In the genomic region with DNA sequence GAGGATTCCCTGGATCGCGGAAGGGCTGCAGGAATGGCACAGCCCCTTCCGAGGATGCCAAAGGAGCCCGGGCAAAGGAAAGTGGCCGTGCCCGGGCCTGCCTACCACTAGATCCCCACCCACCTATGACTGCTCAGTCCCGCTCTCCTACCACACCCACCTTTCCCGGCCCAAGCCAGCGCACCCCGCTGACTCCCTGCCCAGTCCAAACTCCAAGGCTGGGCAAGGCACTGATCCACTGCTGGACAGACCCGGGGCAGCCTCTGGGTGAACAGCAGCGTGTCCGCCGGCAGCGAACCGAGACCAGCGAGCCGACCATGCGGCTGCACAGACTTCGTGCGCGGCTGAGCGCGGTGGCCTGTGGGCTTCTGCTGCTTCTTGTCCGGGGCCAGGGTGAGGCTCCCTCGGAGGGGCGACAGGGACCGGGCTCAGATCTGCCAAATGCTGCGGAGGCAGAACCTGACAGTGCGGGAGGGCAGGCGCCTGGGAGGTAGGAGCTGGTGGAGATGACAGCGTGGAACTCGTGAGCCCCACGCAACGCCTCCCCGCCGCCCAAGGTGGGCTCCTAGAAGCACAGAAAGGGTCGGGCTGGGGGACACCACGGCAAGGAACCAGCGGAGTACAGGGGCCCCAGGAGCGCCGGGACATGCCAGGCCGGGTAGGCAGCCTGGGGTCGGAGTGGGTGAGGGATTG, we compare ENCODE assay signal across 8 cellular contexts. TPM values are rescaled to one million over a fixed set of nuclear protein-coding genes. Genes with fewer than 3 reads are reported as not detected.
DNase-seq lines count a peak whose midpoint lies in the region; ATAC-seq and TF ChIP-seq lines count a peak whose summit lies in the region.

A gene with protein sequence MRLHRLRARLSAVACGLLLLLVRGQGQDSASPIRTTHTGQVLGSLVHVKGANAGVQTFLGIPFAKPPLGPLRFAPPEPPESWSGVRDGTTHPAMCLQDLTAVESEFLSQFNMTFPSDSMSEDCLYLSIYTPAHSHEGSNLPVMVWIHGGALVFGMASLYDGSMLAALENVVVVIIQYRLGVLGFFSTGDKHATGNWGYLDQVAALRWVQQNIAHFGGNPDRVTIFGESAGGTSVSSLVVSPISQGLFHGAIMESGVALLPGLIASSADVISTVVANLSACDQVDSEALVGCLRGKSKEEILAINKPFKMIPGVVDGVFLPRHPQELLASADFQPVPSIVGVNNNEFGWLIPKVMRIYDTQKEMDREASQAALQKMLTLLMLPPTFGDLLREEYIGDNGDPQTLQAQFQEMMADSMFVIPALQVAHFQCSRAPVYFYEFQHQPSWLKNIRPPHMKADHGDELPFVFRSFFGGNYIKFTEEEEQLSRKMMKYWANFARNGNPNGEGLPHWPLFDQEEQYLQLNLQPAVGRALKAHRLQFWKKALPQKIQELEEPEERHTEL (plus strand): TSS at position 198 of the 693 bp plus-strand sequence. CDS start 120 bp downstream, at position 318.

- H3K4me3 ChIP-seq in GM12864 (ENCODE audit: low read depth, low read length) (peak within 1 kb of the TSS; percentile 97), RWPE2 (ENCODE audit: severe bottlenecking) (peak within 1 kb of the TSS; percentile 96), mesodermal cell (ENCODE audit: extremely low read depth, insufficient read depth, low read length, poor library complexity, severe bottlenecking) (peak within 1 kb of the TSS; percentile 93)

- H3K36me3 ChIP-seq in RWPE2 (ENCODE audit: low read depth) (peaks cover 41% of the 10 kb centered on the region), mesodermal cell (ENCODE audit: control insufficient read depth, insufficient read depth, low read length) (peaks cover 40% of the 10 kb centered on the region)

- no peak for DNase-seq in GM12864 (ENCODE audit: low read depth)
- DNase-seq in RWPE2 (ENCODE audit: low spot score) = peak; percentile 92
- peak; percentile 74 for DNase-seq in ureter (ENCODE audit: low spot score)
- DNase-seq in NCI-H2029 (lab: John Stamatoyannopoulos, UW) = no peak
- DNase-seq in NCI-H446 (lab: John Stamatoyannopoulos, UW) = no peak
- no peak for DNase-seq in T-helper 9 cell

- peak; percentile 90 for ATAC-seq in RWPE2 (ENCODE audit: low read depth)

- in situ Hi-C loops in endometrial microvascular endothelial cells (cut with HindIII; ENCODE audit: inconsistent ontology term, low pct_unique_long_range_greater_than_20kb, low sequenced_read_pairs) = no loop called here

- H3K4me1 ChIP-seq in RWPE2 (ENCODE audit: insufficient read depth, poor library complexity, severe bottlenecking) (peaks cover 9% of the 10 kb centered on the region), mesodermal cell (ENCODE audit: control insufficient read depth, insufficient read depth, low read length, poor library complexity, severe bottlenecking) (peaks cover 13% of the 10 kb centered on the region)

- 75 to 77% methylated on average over 34 to 38 of the region's 44 CpGs for WGBS in mesodermal cell (ENCODE audit: insufficient coverage in 2 of 2), 2 experiments

- TF ChIP-seq CTCF in GM12864 (IDR thresholded peaks at IDR 0.05; ENCODE audit: low read depth, low read length, missing control alignments) (no peak), RWPE2 (IDR thresholded peaks at IDR 0.05; ENCODE audit: poor library complexity, severe bottlenecking) (no peak)

- peak within 1 kb of the TSS; percentile 86 for H3K27ac ChIP-seq in RWPE2 (ENCODE audit: poor library complexity, severe bottlenecking)
- peak within 1 kb of the TSS; percentile 53 for H3K27ac ChIP-seq in mesodermal cell (ENCODE audit: low read depth, low read length, severe bottlenecking)

- H3K9me3 ChIP-seq in RWPE2 (ENCODE audit: severe bottlenecking) (no peaks in the 10 kb centered on the region), mesodermal cell (ENCODE audit: control insufficient read depth, low read length) (no peaks in the 10 kb centered on the region)

- no peaks in the 10 kb centered on the region for H3K27me3 ChIP-seq in RWPE2 (ENCODE audit: insufficient read depth, poor library complexity, severe bottlenecking)

RNA-seq across cellular contexts. Expression of the gene that starts here (rescaled TPM):
- 43.9 TPM for total RNA-seq in endometrial microvascular endothelial cells (ENCODE audit: inconsistent ontology term)
- 16.8 TPM for polyA plus RNA-seq in mesodermal cell (2013, experiment 1 of 2)
- 17.1 TPM for polyA plus RNA-seq in mesodermal cell (2013, experiment 2 of 2)
- 56.3 TPM for total RNA-seq in ureter

Comparison
In these comparisons a context has a peak if more than half of its experiments do, and no peak if none do; other contexts are left out.
1. DNase-seq: peak in RWPE2 (single experiment) and ureter (single experiment); none in GM12864 (single experiment), NCI-H2029 (single experiment), NCI-H446 (0 of 2) and T-helper 9 cell (single experiment).
2. Peak in every context shown above with its lines, with median percentiles within 50 percentile points of each other: H3K4me3 ChIP-seq.